13 cellular contexts compared by ENCODE assay signal in genomic region chr2:26471766-26472706, GRCh38. TPM values are rescaled to one million over a fixed set of nuclear protein-coding genes. Genes with fewer than 3 reads are reported as not detected.
DNase-seq lines count a peak whose midpoint lies in the region; TF ChIP-seq lines count a peak whose summit lies in the region.
"Had no signal": no experiment of that assay in that cellular context is flagged by ENCODE, and none has a peak within 500 bp of the region (broad histone marks: within the 10 kb centered on the region; RNA-seq: fewer than 3 reads in every experiment).

No MANE protein-coding gene starts in this region.

- no peak overlapping the region for H4K8ac ChIP-seq in trophoblast cell (ENCODE audit: low read depth, low read length)

- no peaks in the 10 kb centered on the region for H4K20me1 ChIP-seq in hepatocyte (ENCODE audit: insufficient read depth, poor library complexity, severe bottlenecking)

- peak overlapping the region; percentile 90 for H3K23ac ChIP-seq in trophoblast cell (ENCODE audit: low read length)

- no peaks in the 10 kb centered on the region for H3K9me2 ChIP-seq in hepatocyte (replicated peaks; ENCODE audit: insufficient read depth)

- H3K14ac ChIP-seq in trophoblast cell (ENCODE audit: low read length): no peak overlapping the region

- H3K4me3 ChIP-seq in trophoblast cell (ENCODE audit: low read depth, low read length) (peak overlapping the region; percentile 53), hepatocyte (no peak overlapping the region)
- H3K4me3 ChIP-seq: colonic mucosa, SJSA1 had no signal

- no peak overlapping the region for H3K27ac ChIP-seq in trophoblast cell (ENCODE audit: low read depth, low read length)
- no peak overlapping the region for H3K27ac ChIP-seq in hepatocyte
- H3K27ac ChIP-seq: colonic mucosa, SJSA1 had no signal

- H3K4ac ChIP-seq in trophoblast cell (ENCODE audit: low read depth, low read length): no peak overlapping the region

- H3K36me3 ChIP-seq in trophoblast cell (ENCODE audit: control insufficient read depth in 1 of 2, insufficient read depth in 2 of 2, low read length in 2 of 2) (no peaks in the 10 kb centered on the region), hepatocyte (replicated peaks; ENCODE audit: insufficient read depth, low read depth) (no peaks in the 10 kb centered on the region)
- H3K36me3 ChIP-seq: colonic mucosa, SJSA1 had no signal

- peaks cover 7% of the 10 kb centered on the region for H3K9me3 ChIP-seq in trophoblast cell (ENCODE audit: insufficient read depth, low read depth, low read length)
- no peaks in the 10 kb centered on the region for H3K9me3 ChIP-seq in hepatocyte (ENCODE audit: low read depth)
- H3K9me3 ChIP-seq: colonic mucosa had no signal

- no peak overlapping the region for H2AK5ac ChIP-seq in trophoblast cell (ENCODE audit: low read length)

- peak overlapping the region; percentile 2 for H3K9ac ChIP-seq in trophoblast cell (ENCODE audit: low read length)

- H3K18ac ChIP-seq in trophoblast cell (ENCODE audit: low read length): no peak overlapping the region

- WGBS in trophoblast cell (ENCODE audit: extremely low coverage, insufficient coverage, insufficient read length): no CpG with 5 or more reads among the region's 25 CpGs
- whole genome bisulfite sequencing in hepatocyte (ENCODE audit: low lambda C conversion rate, missing lambda C conversion rate): 89% methylated on average over 25 of the region's 25 CpGs

- H4K91ac ChIP-seq in trophoblast cell (ENCODE audit: low read depth, low read length): no peak overlapping the region

- H3K27me3 ChIP-seq in trophoblast cell (ENCODE audit: insufficient read depth, low read length) (no peaks in the 10 kb centered on the region), hepatocyte (no peaks in the 10 kb centered on the region)
- H3K27me3 ChIP-seq: colonic mucosa, SJSA1 had no signal

- H3K79me2 ChIP-seq in trophoblast cell (ENCODE audit: control insufficient read depth, insufficient read depth, low read length, poor library complexity) (no peaks in the 10 kb centered on the region), hepatocyte (no peaks in the 10 kb centered on the region)

- H2BK5ac ChIP-seq in trophoblast cell (ENCODE audit: low read depth, low read length, poor library complexity): no peak overlapping the region

- no peaks in the 10 kb centered on the region for H3K4me1 ChIP-seq in trophoblast cell (ENCODE audit: control insufficient read depth in 1 of 2, insufficient read depth in 2 of 2, low read length in 2 of 2)
- no peaks in the 10 kb centered on the region for H3K4me1 ChIP-seq in hepatocyte (ENCODE audit: insufficient read depth)
- H3K4me1 ChIP-seq: colonic mucosa, SJSA1 had no signal

- H3K79me1 ChIP-seq in trophoblast cell (ENCODE audit: low read length): no peaks in the 10 kb centered on the region

- H2AFZ ChIP-seq in trophoblast cell (ENCODE audit: insufficient read depth, low read length, poor library complexity) (no peak overlapping the region), hepatocyte (no peak overlapping the region)

- no peak overlapping the region for H4K12ac ChIP-seq in trophoblast cell (ENCODE audit: low read depth, low read length)

- no peak overlapping the region for H2BK12ac ChIP-seq in trophoblast cell (ENCODE audit: low read length)

- TF ChIP-seq CTCF in hepatocyte (IDR thresholded peaks at IDR 0.05; ENCODE audit: poor library complexity): no peak

- no peak overlapping the region for H2BK120ac ChIP-seq in trophoblast cell (ENCODE audit: insufficient read depth, low read length, poor library complexity)

- peak; percentile 29 for DNase-seq in NCI-H146 (lab: John Stamatoyannopoulos, UW)
- no peak for DNase-seq in NCI-H146 treated with DMSO at 0.1 percent for 48 hours (lab: John Stamatoyannopoulos, UW; ENCODE audit: unreplicated experiment)
- DNase-seq in NCI-H82 (lab: John Stamatoyannopoulos, UW): peak; percentile 67
- DNase-seq in dermis blood vessel endothelial cell: peak; percentile 57
- peak in 1 of 2 donors; percentile 26 for DNase-seq in trophoblast cell
- DNase-seq in stimulated activated naive CD4-positive, alpha-beta T cell (lab: John Stamatoyannopoulos, UW): no peak
- no peak for DNase-seq in cerebellum (ENCODE audit: low spot score)
- no peak for DNase-seq in hepatocyte (ENCODE audit: low spot score)
- DNase-seq: colonic mucosa, COR-L47, NCI-H1105 had no signal

- H3K4me2 ChIP-seq in trophoblast cell (ENCODE audit: low read length) (no peak overlapping the region), hepatocyte (no peak overlapping the region)

RNA-seq across cellular contexts. Expression of gene OTOF, which starts 5.9 kb away (rescaled TPM):
- 73.3 and 89.5 TPM in 2 replicates for total RNA-seq in dermis blood vessel endothelial cell
- 0.12 and 0.17 TPM in 2 replicates for polyA plus RNA-seq in trophoblast cell (2013)
- total RNA-seq in cerebellum: 1.4 TPM
- total RNA-seq in hepatocyte: 0.10 TPM in 1 of 2 replicates, not detected in the other
- polyA plus RNA-seq in hepatocyte: 0.33 TPM in 1 of 2 replicates, not detected in the other
- total RNA-seq: colonic mucosa, osteocyte, SJSA1 had no signal

Comparison
In these comparisons a context has a peak if more than half of its experiments do, and no peak if none do; other contexts are left out.
1. DNase-seq: peak in NCI-H146 (single experiment), NCI-H82 (single experiment) and dermis blood vessel endothelial cell (single experiment); none in NCI-H146 treated with DMSO at 0.1 percent for 48 hours (single experiment), stimulated activated naive CD4-positive, alpha-beta T cell (0 of 6), cerebellum (single experiment) and hepatocyte (single experiment).
2. RNA of gene OTOF, which starts 5.9 kb away (total RNA-seq): 73.3 to 89.5 TPM in dermis blood vessel endothelial cell; 1.4 TPM in cerebellum (single experiment) and 0.10 TPM in hepatocyte; every median in the first group is over 10 times any median in the second.